1 cellular context compared by ENCODE assay signal in genomic region chr11:119341222-119342022, GRCh38.
TF ChIP-seq lines count a peak whose summit lies in the region.

No MANE protein-coding gene starts in this region.

TF ChIP-seq in H1, 55 proteins besides CTCF, POLR2A, EP300 and RAD21:
- TF ChIP-seq POU5F1 (IDR thresholded peaks at IDR 0.05; ENCODE audit: low read depth, low read length): no peak
- TF ChIP-seq CBX5 (IDR thresholded peaks at IDR 0.05; ENCODE audit: low read depth, low read length): no peak
- no peak for TF ChIP-seq ATF2 (IDR thresholded peaks at IDR 0.05; ENCODE audit: low read length)
- TF ChIP-seq SP2 (IDR thresholded peaks at IDR 0.05; ENCODE audit: low read length): no peak
- no peak for TF ChIP-seq CHD7 (IDR thresholded peaks at IDR 0.05; ENCODE audit: insufficient replicate concordance, low read length)
- no peak for TF ChIP-seq SP1 (IDR thresholded peaks at IDR 0.05; ENCODE audit: low read depth, low read length)
- no peak for TF ChIP-seq EGR1 (IDR thresholded peaks at IDR 0.05; ENCODE audit: borderline replicate concordance, low read depth, low read length)
- TF ChIP-seq TEAD4 (IDR thresholded peaks at IDR 0.05; ENCODE audit: low read depth, low read length): no peak
- TF ChIP-seq SIN3A (conservative IDR thresholded peaks at IDR 0.05 in 1 of 2, IDR thresholded peaks at IDR 0.05 in 1 of 2; ENCODE audit: low read depth in 1 of 2, low read length in 2 of 2): no peak
- no peak for TF ChIP-seq BRCA1 (IDR thresholded peaks at IDR 0.05; ENCODE audit: low read depth, low read length)
- TF ChIP-seq TBP (IDR thresholded peaks at IDR 0.05; ENCODE audit: low read depth, low read length): no peak
- no peak for TF ChIP-seq PHF8 (conservative IDR thresholded peaks at IDR 0.05; ENCODE audit: low read depth, low read length)
- no peak for TF ChIP-seq SRF (IDR thresholded peaks at IDR 0.05; ENCODE audit: low read depth, low read length)
